In genomic region chr1:17577907-17578297, GRCh38 we compare ENCODE assay signal across 19 cellular contexts.
"Had no signal": no experiment of that assay in that cellular context is flagged by ENCODE, and none has a peak within 500 bp of the region (broad histone marks: within the 10 kb centered on the region; RNA-seq: fewer than 3 reads in every experiment).

No MANE protein-coding gene starts in this region.

- H3K9me3 Mint-ChIP-seq: endodermal cell; naive thymus-derived CD4-positive, alpha-beta T cell; type B pancreatic cell had no signal

- H3K27me3 Mint-ChIP-seq: naive thymus-derived CD4-positive, alpha-beta T cell; type B pancreatic cell had no signal

- H3K9me3 ChIP-seq: colonic mucosa, heart right ventricle, ovary, right atrium auricular region, stomach had no signal

- H3K27ac ChIP-seq: colonic mucosa, heart right ventricle, ovary, right atrium auricular region had no signal

- H3K27ac Mint-ChIP-seq: endodermal cell; naive thymus-derived CD4-positive, alpha-beta T cell had no signal

- H3K36me3 ChIP-seq: colonic mucosa, ovary, right atrium auricular region had no signal

- ATAC-seq: heart right ventricle; naive thymus-derived CD4-positive, alpha-beta T cell had no signal

- DNase-seq: colonic mucosa; effector CD4-positive, alpha-beta T cell; endodermal cell; erythroblast; foreskin melanocyte; heart right ventricle; hypothalamus; kidney glomerular epithelial cell; mammary epithelial cell; naive thymus-derived CD4-positive, alpha-beta T cell; nucleus accumbens; ovary; small intestine; stimulated activated CD4-positive, alpha-beta T cell treated with anti-CD3 and anti-CD28 coated beads, Interleukin-12 subunit alpha, Interleukin-12 subunit beta, amount 100 ng/mL, for 4 hours; stimulated activated naive CD4-positive, alpha-beta T cell; stomach; substantia nigra had no signal

- H3K4me3 Mint-ChIP-seq: endodermal cell; naive thymus-derived CD4-positive, alpha-beta T cell; type B pancreatic cell had no signal

- H3K27me3 ChIP-seq: colonic mucosa, heart right ventricle, ovary, right atrium auricular region, stomach had no signal

- H3K4me3 ChIP-seq: colonic mucosa, heart right ventricle, ovary, right atrium auricular region, stomach had no signal

- H3K36me3 Mint-ChIP-seq: naive thymus-derived CD4-positive, alpha-beta T cell; type B pancreatic cell had no signal
